In the genomic region with DNA sequence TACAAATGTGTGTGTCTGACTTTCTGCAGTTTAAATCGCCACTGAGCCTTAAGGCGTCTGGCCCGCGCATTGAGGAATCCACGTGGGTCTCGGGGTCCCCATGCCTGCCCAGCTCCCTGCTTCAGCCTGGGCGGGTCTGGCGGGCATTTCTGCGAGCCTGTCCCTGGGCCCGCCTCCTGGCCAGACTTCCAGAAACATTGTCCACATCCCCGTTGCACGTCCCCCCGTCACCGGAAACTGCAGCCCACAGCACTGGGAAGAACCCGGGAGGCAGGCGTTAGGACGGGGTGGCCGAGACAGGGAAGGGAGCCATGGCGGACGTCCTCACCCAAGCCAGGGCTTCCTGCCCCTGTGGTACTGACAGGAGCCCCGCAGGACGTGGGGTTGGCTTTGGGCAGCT, we compare ENCODE assay signal across 19 cellular contexts.
DNase-seq lines count a peak whose midpoint lies in the region; ATAC-seq and TF ChIP-seq lines count a peak whose summit lies in the region.
"Had no signal": no experiment of that assay in that cellular context is flagged by ENCODE, and none has a peak within 500 bp of the region (broad histone marks: within the 10 kb centered on the region; RNA-seq: fewer than 3 reads in every experiment).

No MANE protein-coding gene starts in this region.

- intact Hi-C loops in cardiac septum (cut with DNase I) (no loop called here), left ventricle myocardium inferior (cut with micrococcal nuclease) (no loop called here)

- no peaks in the 10 kb centered on the region for H3K36me3 ChIP-seq in left ventricle myocardium inferior
- H3K36me3 ChIP-seq in endodermal cell (ENCODE audit: control insufficient read depth, insufficient read depth, low read length): no peaks in the 10 kb centered on the region
- H3K36me3 ChIP-seq in osteoblast (ENCODE audit: insufficient read depth, low read length): no peaks in the 10 kb centered on the region

- H3K27ac Mint-ChIP-seq in endodermal cell: no peak overlapping the region
- H3K27ac Mint-ChIP-seq: CD8-positive, alpha-beta T cell had no signal

- H3K27ac ChIP-seq in left ventricle myocardium inferior (replicated peaks) (no peak overlapping the region), endodermal cell (ENCODE audit: low read depth, low read length) (no peak overlapping the region), osteoblast (ENCODE audit: low read depth, low read length) (no peak overlapping the region)
- H3K27ac ChIP-seq: A549, KMS-11, RWPE1 had no signal

- no peaks in the 10 kb centered on the region for H3K36me3 Mint-ChIP-seq in endodermal cell (ENCODE audit: low read depth)
- H3K36me3 Mint-ChIP-seq: CD8-positive, alpha-beta T cell had no signal

- WGBS in endodermal cell (ENCODE audit: insufficient coverage in 1 of 2, insufficient read length in 1 of 2), 2 experiments: 94 to 100% methylated on average over 8 to 22 of the region's 22 CpGs

- peak overlapping the region; percentile 51 for H2AFZ ChIP-seq in osteoblast (ENCODE audit: low read length)

- no peaks in the 10 kb centered on the region for H3K9me3 ChIP-seq in left ventricle myocardium inferior (replicated peaks)
- H3K9me3 ChIP-seq in endodermal cell (ENCODE audit: control insufficient read depth, low read length): no peaks in the 10 kb centered on the region
- H3K9me3 ChIP-seq in osteoblast (ENCODE audit: low read depth, low read length): no peaks in the 10 kb centered on the region
- H3K9me3 ChIP-seq: A549 had no signal

- no peak overlapping the region for H3K4me3 Mint-ChIP-seq in endodermal cell
- H3K4me3 Mint-ChIP-seq: CD8-positive, alpha-beta T cell had no signal

- no peak overlapping the region for H3K9ac ChIP-seq in endodermal cell (ENCODE audit: extremely low read depth, low read length, poor library complexity, severe bottlenecking)
- H3K9ac ChIP-seq: KMS-11 had no signal

- H3K27me3 Mint-ChIP-seq in endodermal cell (ENCODE audit: insufficient read depth): no peaks in the 10 kb centered on the region

- H3K79me2 ChIP-seq in osteoblast (ENCODE audit: insufficient read depth, low read length): no peaks in the 10 kb centered on the region

- H3K4me1 ChIP-seq in left ventricle myocardium inferior: no peaks in the 10 kb centered on the region
- no peaks in the 10 kb centered on the region for H3K4me1 ChIP-seq in endodermal cell (ENCODE audit: control insufficient read depth, insufficient read depth, low read length)
- peaks cover 37% of the 10 kb centered on the region for H3K4me1 ChIP-seq in osteoblast (ENCODE audit: insufficient read depth, low read length)
- H3K4me1 ChIP-seq: A549 had no signal

- H3K9me3 Mint-ChIP-seq in endodermal cell: no peaks in the 10 kb centered on the region
- H3K9me3 Mint-ChIP-seq: CD8-positive, alpha-beta T cell had no signal

- H3K4me3 ChIP-seq in left ventricle myocardium inferior (no peak overlapping the region), endodermal cell (ENCODE audit: low read length) (no peak overlapping the region), osteoblast (ENCODE audit: insufficient read depth, low read length) (peak overlapping the region; percentile 6)
- H3K4me3 ChIP-seq: A549, GM12878 had no signal

- H3K4me2 ChIP-seq in osteoblast (ENCODE audit: insufficient read depth, low read length): peak overlapping the region; percentile 15
- H3K4me2 ChIP-seq: A549, KMS-11 had no signal

- no peaks in the 10 kb centered on the region for H3K4me1 Mint-ChIP-seq in endodermal cell

- DNase-seq in cardiac septum (ENCODE audit: low spot score): peak; percentile 54
- DNase-seq in left ventricle myocardium inferior: no peak
- peak; percentile 38 for DNase-seq in endodermal cell
- DNase-seq in osteoblast (ENCODE audit: insufficient read length, low spot score, missing footprints): no peak
- no peak for DNase-seq in HUDEP-2 (lab: John Stamatoyannopoulos, UW; ENCODE audit: unreplicated experiment in 76 of 76)
- DNase-seq in cerebellum (ENCODE audit: low spot score): no peak
- DNase-seq: Calu3, EL, NCI-H1417 treated with DMSO at 0.1 percent for 48 hours, NCI-H187 treated with DMSO at 0.1 percent for 48 hours, NCI-H2227 treated with DMSO at 0.1 percent for 48 hours, NCI-H510A treated with DMSO at 0.1 percent for 48 hours, SIG-M5 had no signal

- ATAC-seq in GM21737 (IDR thresholded peaks at IDR 0.05; ENCODE audit: unreplicated experiment): no peak
- ATAC-seq: A549, GM12878 had no signal

- TF ChIP-seq CTCF in left ventricle myocardium inferior (IDR thresholded peaks at IDR 0.05; ENCODE audit: borderline replicate concordance) (no peak), endodermal cell (conservative IDR thresholded peaks at IDR 0.05) (no peak), osteoblast (IDR thresholded peaks at IDR 0.05; ENCODE audit: extremely low read depth, low read depth, low read length) (no peak)

- H4K20me1 ChIP-seq in osteoblast (ENCODE audit: insufficient read depth, low read length): no peaks in the 10 kb centered on the region

- peaks cover 49% of the 10 kb centered on the region for H3K27me3 ChIP-seq in left ventricle myocardium inferior (ENCODE audit: low read depth)
- H3K27me3 ChIP-seq in endodermal cell (ENCODE audit: control insufficient read depth, insufficient read depth, low read length, poor library complexity, severe bottlenecking): no peaks in the 10 kb centered on the region
- H3K27me3 ChIP-seq in osteoblast (ENCODE audit: insufficient read depth, low read length): peaks cover 3% of the 10 kb centered on the region

Comparison
In these comparisons a context has a peak if more than half of its experiments do, and no peak if none do; other contexts are left out.
1. DNase-seq: peak in cardiac septum (single experiment) and endodermal cell (single experiment); none in left ventricle myocardium inferior (single experiment), osteoblast (single experiment), HUDEP-2 (0 of 76) and cerebellum (single experiment).